10 cellular contexts compared by ENCODE assay signal in genomic region chr1:27630859-27631491, GRCh38. TPM values are rescaled to one million over a fixed set of nuclear protein-coding genes. Genes with fewer than 3 reads are reported as not detected.
DNase-seq lines count a peak whose midpoint lies in the region; ATAC-seq, FAIRE-seq and TF ChIP-seq lines count a peak whose summit lies in the region.
"Had no signal": no experiment of that assay in that cellular context is flagged by ENCODE, and none has a peak within 500 bp of the region (broad histone marks: within the 10 kb centered on the region; RNA-seq: fewer than 3 reads in every experiment).

No MANE protein-coding gene starts in this region.

- in situ Hi-C loops in GM12878 (cut with MboI): no loop called here

- H3K36me3 ChIP-seq in CD4-positive, alpha-beta memory T cell (ENCODE audit: insufficient read depth, low read length): no peaks in the 10 kb centered on the region
- H3K36me3 ChIP-seq in HEK293 (ENCODE audit: control insufficient read depth in 2 of 2, insufficient read depth in 1 of 2, low read length in 2 of 2) (no peaks in the 10 kb centered on the region), GM12878 (ENCODE audit: control insufficient read depth in 2 of 2, insufficient read depth in 2 of 2, low read length in 1 of 2) (no peaks in the 10 kb centered on the region)

- CTCF ChIA-PET in CD4-positive, alpha-beta memory T cell (lab: Charles Lee; ENCODE audit: partially characterized antibody): interaction anchor here (1.0 to 5.0 kb wide), 5 partner anchors 13 to 32 kb away, joined by 3 to 13 read pairs (median 3); no protein-coding TSS in a partner anchor
- CTCF ChIA-PET in HEK293 (lab: Yijun Ruan, JAX) (interaction anchor here (0.7 to 3.1 kb wide), 5 partner anchors 23 to 264 kb away, joined by 3 to 15 read pairs (median 3); partner anchors contain the start of gene MAP3K6), GM12878 (lab: Yijun Ruan, JAX) (interaction anchor here (1.9 to 17.2 kb wide), 6 partner anchors 10 to 31 kb away, joined by 5 to 208 read pairs (median 36); partner anchors contain the start of gene AHDC1)

- BruUV-seq in GM12878 (replicated peaks; lab: Mats Ljungman, UMichigan): no TSS peak

- ATAC-seq in GM12878 (peak; percentile 41), natural killer cell (no peak), GM21526 (IDR thresholded peaks at IDR 0.05; ENCODE audit: low FRiP score, unreplicated experiment) (no peak), GM18511 (IDR thresholded peaks at IDR 0.05; ENCODE audit: unreplicated experiment) (no peak)

- H3K9me3 ChIP-seq in CD4-positive, alpha-beta memory T cell (ENCODE audit: control insufficient read depth in 1 of 2, low read length in 2 of 2): no peaks in the 10 kb centered on the region
- H3K9me3 ChIP-seq in HEK293 (ENCODE audit: control insufficient read depth, insufficient read depth, low read depth, low read length) (no peaks in the 10 kb centered on the region), GM12878 (replicated peaks; ENCODE audit: control insufficient read depth, insufficient read depth, low read length) (no peaks in the 10 kb centered on the region; the same call in 2 of the 3 replicates)

- no peak for TF ChIP-seq RAD21 in GM12878 (IDR thresholded peaks at IDR 0.05; ENCODE audit: insufficient read depth, low read depth, low read length)

- peak overlapping the region; percentile 31 for H3K27ac ChIP-seq in CD4-positive, alpha-beta memory T cell (ENCODE audit: low read depth, low read length)
- no peak overlapping the region for H3K27ac ChIP-seq in HEK293 (ENCODE audit: extremely low read depth, low read depth, low read length)
- H3K27ac ChIP-seq in GM12878 (ENCODE audit: control insufficient read depth, insufficient read depth): peak overlapping the region; percentile 95

- H3K79me2 ChIP-seq in GM12878 (ENCODE audit: control insufficient read depth, insufficient read depth, low read length): peaks cover 12% of the 10 kb centered on the region

- peak; percentile 47 to 83; a peak in 3 of 4 replicates for TF ChIP-seq EP300 in GM12878 (IDR thresholded peaks at IDR 0.05; ENCODE audit: borderline replicate concordance in 1 of 2, control insufficient read depth in 1 of 2, low read depth in 2 of 2, low read length in 2 of 2)

- 0% methylated on average over 5 of the region's 5 CpGs for WGBS in GM12878 (ENCODE audit: insufficient coverage, insufficient replicate concordance, low lambda C conversion rate, missing lambda C conversion rate)

- H3K4me3 Mint-ChIP-seq in CD4-positive, alpha-beta memory T cell: peak overlapping the region in 5 of 8 donors; percentile 7 to 91 (median 67)
- H3K4me3 Mint-ChIP-seq in natural killer cell: peak overlapping the region; percentile 60
- no peak overlapping the region for H3K4me3 Mint-ChIP-seq in mesothelial cell of epicardium

- no peaks in the 10 kb centered on the region for H3K36me3 Mint-ChIP-seq in CD4-positive, alpha-beta memory T cell
- H3K36me3 Mint-ChIP-seq in natural killer cell (no peaks in the 10 kb centered on the region), mesothelial cell of epicardium (no peaks in the 10 kb centered on the region)

- H3K9ac ChIP-seq in GM12878 (ENCODE audit: control insufficient read depth, insufficient read depth, low read length): peak overlapping the region; percentile 86

- no peak for TF ChIP-seq CTCF in HEK293 (tag by site-specific recombination; IDR thresholded peaks at IDR 0.05)
- no peak for TF ChIP-seq CTCF in GM12878 (IDR thresholded peaks at IDR 0.05 in 2 of 3, conservative IDR thresholded peaks at IDR 0.05 in 1 of 3; ENCODE audit: control insufficient read depth in 2 of 3, extremely low read depth in 1 of 3, insufficient read depth in 1 of 3, low read depth in 3 of 3, low read length in 3 of 3)
- no peak for TF ChIP-seq CTCF in natural killer cell (IDR thresholded peaks at IDR 0.05)
- no peak for TF ChIP-seq CTCF in mesothelial cell of epicardium (IDR thresholded peaks at IDR 0.05; ENCODE audit: unreplicated experiment)

- peak; percentile 31; the same call in 1 of the 2 replicates for TF ChIP-seq POLR2A in GM12878 (IDR thresholded peaks at IDR 0.05; ENCODE audit: low read depth, low read length)

- peak overlapping the region in 6 of 7 donors; percentile 36 to 89 (median 72) for H3K27ac Mint-ChIP-seq in CD4-positive, alpha-beta memory T cell
- H3K27ac Mint-ChIP-seq in natural killer cell: peak overlapping the region; percentile 89 to 92
- no peak overlapping the region for H3K27ac Mint-ChIP-seq in mesothelial cell of epicardium

- H3K9me3 Mint-ChIP-seq in CD4-positive, alpha-beta memory T cell: no peaks in the 10 kb centered on the region
- no peaks in the 10 kb centered on the region for H3K9me3 Mint-ChIP-seq in natural killer cell
- H3K9me3 Mint-ChIP-seq in mesothelial cell of epicardium: no peaks in the 10 kb centered on the region

- POLR2A ChIA-PET in CD4-positive, alpha-beta memory T cell (lab: Charles Lee; ENCODE audit: partially characterized antibody): interaction anchor here (0.8 to 1.6 kb wide), 4 partner anchors 12 to 32 kb away, joined by 3 to 5 read pairs (median 4); no protein-coding TSS in a partner anchor
- POLR2A ChIA-PET in HEK293 (lab: Yijun Ruan, JAX): interaction anchor here (1.3 kb wide), 1 partner anchor 58 kb away, joined by 4 read pairs; no protein-coding TSS in a partner anchor
- POLR2A ChIA-PET in GM12878 (lab: Charles Lee): interaction anchor here (0.6 to 14.3 kb wide), 12 partner anchors 10 to 209 kb away, joined by 3 to 141 read pairs (median 5); no protein-coding TSS in a partner anchor

- no peak for DNase-seq in CD4-positive, alpha-beta memory T cell
- DNase-seq in GM12878 (ENCODE audit: low read depth, low spot score): peak; percentile 91
- no peak for DNase-seq in natural killer cell
- no peak for DNase-seq in nucleus accumbens (lab: John Stamatoyannopoulos, UW)
- no peak for DNase-seq in mesothelial cell of epicardium (ENCODE audit: low spot score in 2 of 2, unreplicated experiment in 2 of 2)
- DNase-seq: activated CD8-positive, alpha-beta memory T cell treated with anti-CD3 and anti-CD28 coated beads, Interleukin-2, amount 50 U/mL, for 4 hours; NCI-H2227 treated with DMSO at 0.1 percent for 48 hours had no signal

- H3K27me3 ChIP-seq in CD4-positive, alpha-beta memory T cell (ENCODE audit: insufficient read depth, low read length): no peaks in the 10 kb centered on the region
- no peaks in the 10 kb centered on the region for H3K27me3 ChIP-seq in GM12878 (replicated peaks in 1 of 2; ENCODE audit: control insufficient read depth in 2 of 2, insufficient read depth in 2 of 2, low read length in 1 of 2)

- H3K27me3 Mint-ChIP-seq in CD4-positive, alpha-beta memory T cell: no peaks in the 10 kb centered on the region
- H3K27me3 Mint-ChIP-seq in natural killer cell (ENCODE audit: low read depth in 2 of 2) (no peaks in the 10 kb centered on the region), mesothelial cell of epicardium (ENCODE audit: low read depth) (peaks cover 15% of the 10 kb centered on the region)

- peak overlapping the region; percentile 87 for H3K4me2 ChIP-seq in GM12878 (ENCODE audit: control insufficient read depth, insufficient read depth)

- H2AFZ ChIP-seq in GM12878 (ENCODE audit: control insufficient read depth, low read depth, low read length): peak overlapping the region; percentile 11; the same call in 1 of the 2 replicates

- SMC1A ChIA-PET in GM12878 (lab: Charles Lee; ENCODE audit: uncharacterized antibody, unreplicated experiment): interaction anchor here (0.7 to 10.4 kb wide), 10 partner anchors 12 to 141 kb away, joined by 3 to 87 read pairs (median 6); no protein-coding TSS in a partner anchor

- H3K4me1 ChIP-seq in CD4-positive, alpha-beta memory T cell (ENCODE audit: insufficient read depth, low read length): peaks cover 65% of the 10 kb centered on the region
- H3K4me1 ChIP-seq in HEK293 (ENCODE audit: control insufficient read depth, insufficient read depth, low read length) (no peaks in the 10 kb centered on the region), GM12878 (ENCODE audit: control insufficient read depth, insufficient read depth, low read length) (peaks cover 89% of the 10 kb centered on the region)

- FAIRE-seq in GM12878 (lab: Jason Lieb, UNC): peak; percentile 71

- H4K20me1 ChIP-seq in GM12878 (ENCODE audit: control insufficient read depth, insufficient read depth): no peaks in the 10 kb centered on the region

- intact Hi-C loops in CD4-positive, alpha-beta memory T cell (cut with micrococcal nuclease): no loop called here
- intact Hi-C loops in GM12878 (cut with micrococcal nuclease; ENCODE audit: unreplicated experiment) (loop anchor here (1.0 kb wide), 2 partner anchors 22 to 28 kb away; no protein-coding TSS in a partner anchor), natural killer cell (cut with micrococcal nuclease) (no loop called here)

- peaks cover 47 to 74% (median 55%) of the 10 kb centered on the region in 4 donors for H3K4me1 Mint-ChIP-seq in CD4-positive, alpha-beta memory T cell
- H3K4me1 Mint-ChIP-seq in natural killer cell: peaks cover 71 to 87% of the 10 kb centered on the region in 2 donors
- H3K4me1 Mint-ChIP-seq in mesothelial cell of epicardium: peaks cover 21% of the 10 kb centered on the region

- RAD21 ChIA-PET in GM12878 (lab: Charles Lee; ENCODE audit: unreplicated experiment): interaction anchor here (0.6 to 17.1 kb wide), 13 partner anchors 9 to 185 kb away, joined by 3 to 211 read pairs (median 6); partner anchors contain the start of gene FAM76A

- no peak overlapping the region for H3K4me3 ChIP-seq in CD4-positive, alpha-beta memory T cell (ENCODE audit: low read length in 2 of 2)
- H3K4me3 ChIP-seq in HEK293 (ENCODE audit: low read depth, low read length) (no peak overlapping the region), GM12878 (peak overlapping the region; percentile 19; the same call in 1 of the 2 replicates)

RNA-seq across cellular contexts. Expression of gene FGR, which starts 4.0 kb away (rescaled TPM):
- 1 to 10 TPM; 2.7 to 2.9 TPM for total RNA-seq in CD4-positive, alpha-beta memory T cell
- polyA plus RNA-seq in CD4-positive, alpha-beta memory T cell: under 1 TPM; 0.12 to 0.15 TPM
- total RNA-seq in GM12878 (2013; cell fraction: nucleolus; rRNA removed): 199 and 205 TPM in 2 replicates
- 97.3 and 105 TPM in 2 replicates for total RNA-seq in GM12878 (2014; rRNA removed)
- 53.3 and 54.3 TPM in 2 replicates for total RNA-seq in GM12878 (2014; rRNA removed; fragmentation: Illumina TruSeq; extraction: Trizol)
- 80.2 and 83.8 TPM in 2 replicates for total RNA-seq in GM12878 (2021)
- 34.5 TPM for polyA plus RNA-seq in GM12878 (2011; ENCODE audit: low read depth)
- 129 and 193 TPM in 2 replicates for polyA plus RNA-seq in GM12878 (2011; rRNA removed)
- polyA plus RNA-seq in GM12878 (2011; cell fraction: cytosol; rRNA removed): 212 and 255 TPM in 2 replicates
- 826 and 1,005 TPM in 2 replicates for polyA plus RNA-seq in GM12878 (2011; cell fraction: nucleus; rRNA removed)
- polyA plus RNA-seq in GM12878 (2012): 59.3 and 73.9 TPM in 2 replicates
- polyA plus RNA-seq in GM12878 (2014; fragmentation: Illumina TruSeq; extraction: Trizol): 59.5 and 80.8 TPM in 2 replicates
- 10 to 100 TPM; 10.9 to 13.1 TPM for polyA plus RNA-seq in GM12878 (2014; fragmentation: Nextera tagmentation; extraction: Ambion mirVana)
- 108 and 127 TPM in 2 replicates for polyA plus RNA-seq in GM12878 (2014; rRNA removed)
- 10 to 100 TPM; 60.1 to 68.6 TPM for polyA plus RNA-seq in GM12878 (2016; fragmentation: Nextera tagmentation; extraction: Ambion mirVana)
- 91.0 and 144 TPM in 2 replicates for polyA minus RNA-seq in GM12878 (2011; rRNA and poly(A)+ RNA removed)
- polyA minus RNA-seq in GM12878 (2011; cell fraction: cytosol; rRNA and poly(A)+ RNA removed): 35.3 and 38.5 TPM in 2 replicates
- polyA minus RNA-seq in GM12878 (2011; cell fraction: nucleus; rRNA and poly(A)+ RNA removed): 102 and 127 TPM in 2 replicates
- total RNA-seq in natural killer cell: 100 to 1,000 TPM; 353 to 452 (median 362) TPM
- 0.11 to 0.53 TPM (median 0.20 TPM) in 3 replicates for total RNA-seq in mesothelial cell of epicardium

RNA-seq across cellular contexts. Expression of gene AHDC1, which starts 27.0 kb away (rescaled TPM):
- total RNA-seq in CD4-positive, alpha-beta memory T cell: 10 to 100 TPM; 18.4 to 19.2 TPM
- 1 to 10 TPM in 1 of 2 donors, under 1 TPM in 1; 0.02 to 1.7 TPM for polyA plus RNA-seq in CD4-positive, alpha-beta memory T cell
- total RNA-seq in GM12878 (2013; cell fraction: nucleolus; rRNA removed): 19.7 and 22.3 TPM in 2 replicates
- 1.1 and 2.0 TPM in 2 replicates for total RNA-seq in GM12878 (2014; rRNA removed)
- total RNA-seq in GM12878 (2014; rRNA removed; fragmentation: Illumina TruSeq; extraction: Trizol): 0.85 and 1.1 TPM in 2 replicates
- total RNA-seq in GM12878 (2021): 10.6 and 13.0 TPM in 2 replicates
- 2.3 TPM for polyA plus RNA-seq in GM12878 (2011; ENCODE audit: low read depth)
- polyA plus RNA-seq in GM12878 (2011; rRNA removed): 1.1 and 1.2 TPM in 2 replicates
- 1.3 and 1.6 TPM in 2 replicates for polyA plus RNA-seq in GM12878 (2011; cell fraction: cytosol; rRNA removed)
- 7.1 and 10.9 TPM in 2 replicates for polyA plus RNA-seq in GM12878 (2011; cell fraction: nucleus; rRNA removed)
- 4.1 and 6.0 TPM in 2 replicates for polyA plus RNA-seq in GM12878 (2012)
- polyA plus RNA-seq in GM12878 (2014; fragmentation: Illumina TruSeq; extraction: Trizol): 1.3 and 1.9 TPM in 2 replicates
- polyA plus RNA-seq in GM12878 (2014; fragmentation: Nextera tagmentation; extraction: Ambion mirVana): under 1 TPM; 0.21 to 0.26 TPM
- polyA plus RNA-seq in GM12878 (2014; rRNA removed): 5.3 and 7.4 TPM in 2 replicates
- polyA plus RNA-seq in GM12878 (2016; fragmentation: Nextera tagmentation; extraction: Ambion mirVana): 1 to 10 TPM; 1.4 to 2.0 TPM
- 2.3 and 2.4 TPM in 2 replicates for polyA minus RNA-seq in GM12878 (2011; rRNA and poly(A)+ RNA removed)
- 2.8 and 4.8 TPM in 2 replicates for polyA minus RNA-seq in GM12878 (2011; cell fraction: cytosol; rRNA and poly(A)+ RNA removed)
- polyA minus RNA-seq in GM12878 (2011; cell fraction: nucleus; rRNA and poly(A)+ RNA removed): 3.5 and 4.5 TPM in 2 replicates
- total RNA-seq in natural killer cell: 10 to 100 TPM; 39.6 to 67.0 (median 47.0) TPM
- 71.4 to 73.5 TPM (median 72.1 TPM) in 3 replicates for total RNA-seq in mesothelial cell of epicardium

RNA-seq across cellular contexts. Expression of gene IFI6, which starts 41.0 kb away (rescaled TPM):
- total RNA-seq in CD4-positive, alpha-beta memory T cell: 10 to 100 TPM; 23.0 to 24.9 TPM
- 100 to 1,000 TPM in 1 of 2 donors, 10 to 100 TPM in 1; 61.6 to 139 TPM for polyA plus RNA-seq in CD4-positive, alpha-beta memory T cell
- total RNA-seq in GM12878 (2013; cell fraction: nucleolus; rRNA removed): 20.9 and 21.2 TPM in 2 replicates
- total RNA-seq in GM12878 (2014; rRNA removed) (79.4 and 89.5 TPM in 2 replicates), GM12878 (2014; rRNA removed; fragmentation: Illumina TruSeq; extraction: Trizol) (30.1 and 35.1 TPM in 2 replicates), GM12878 (2021) (70.3 and 81.4 TPM in 2 replicates), natural killer cell (10 to 100 TPM; 26.7 to 36.0 (median 34.8) TPM), mesothelial cell of epicardium (419 to 500 TPM (median 425 TPM) in 3 replicates)
- polyA plus RNA-seq in GM12878 (2011; ENCODE audit: low read depth): 41.1 TPM
- polyA plus RNA-seq in GM12878 (2011; rRNA removed) (81.1 and 113 TPM in 2 replicates), GM12878 (2014; fragmentation: Illumina TruSeq; extraction: Trizol) (36.6 and 41.3 TPM in 2 replicates), GM12878 (2014; fragmentation: Nextera tagmentation; extraction: Ambion mirVana) (10 to 100 TPM in 1 of 2 experiments, 1 to 10 TPM in 1; 5.6 to 21.0 TPM), GM12878 (2014; rRNA removed) (63.9 and 67.7 TPM in 2 replicates), GM12878 (2016; fragmentation: Nextera tagmentation; extraction: Ambion mirVana) (100 to 1,000 TPM in 1 of 2 experiments, 10 to 100 TPM in 1; 97.0 to 123 TPM)
- 134 and 138 TPM in 2 replicates for polyA plus RNA-seq in GM12878 (2011; cell fraction: cytosol; rRNA removed)
- polyA plus RNA-seq in GM12878 (2011; cell fraction: nucleus; rRNA removed): 40.8 and 41.8 TPM in 2 replicates
- 76.1 and 123 TPM in 2 replicates for polyA plus RNA-seq in GM12878 (2012)
- 19.2 and 36.0 TPM in 2 replicates for polyA minus RNA-seq in GM12878 (2011; rRNA and poly(A)+ RNA removed)
- 26.6 and 31.1 TPM in 2 replicates for polyA minus RNA-seq in GM12878 (2011; cell fraction: cytosol; rRNA and poly(A)+ RNA removed)
- 6.8 and 7.5 TPM in 2 replicates for polyA minus RNA-seq in GM12878 (2011; cell fraction: nucleus; rRNA and poly(A)+ RNA removed)

Comparison
In these comparisons a context has a peak if more than half of its experiments do, and no peak if none do; other contexts are left out.
1. RNA of gene FGR, which starts 4.0 kb away (total RNA-seq): 353 to 452 TPM in natural killer cell and 53.3 to 205 TPM in GM12878; 2.7 to 2.9 TPM in CD4-positive, alpha-beta memory T cell and 0.11 to 0.53 TPM in mesothelial cell of epicardium; every median in the first group is over 10 times any median in the second.